In genomic region chr6:109340811-109341210, GRCh38 we compare ENCODE assay signal across 23 cellular contexts. TPM values are rescaled to one million over a fixed set of nuclear protein-coding genes. Genes with fewer than 3 reads are reported as not detected.
A peak's percentile ranks its signal among the peaks of the same experiment; 100 is the strongest.
DNase-seq lines count a peak whose midpoint lies in the region; ATAC-seq and TF ChIP-seq lines count a peak whose summit lies in the region.
"Had no signal": no experiment of that assay in that cellular context is flagged by ENCODE, and none has a peak within 500 bp of the region (broad histone marks: within the 10 kb centered on the region; RNA-seq: fewer than 3 reads in every experiment).

No MANE protein-coding gene starts in this region.

- no peak overlapping the region for H3K23ac ChIP-seq in mesenchymal stem cell (ENCODE audit: low read length in 2 of 2)

- H3K9ac ChIP-seq in adipocyte (ENCODE audit: low read length) = peak overlapping the region; percentile 17
- peak overlapping the region; percentile 11 for H3K9ac ChIP-seq in mesenchymal stem cell (ENCODE audit: low read length)
- H3K9ac ChIP-seq: BLaER1 had no signal

- H3K27ac ChIP-seq in mesenchymal stem cell (ENCODE audit: low read length, poor library complexity, severe bottlenecking) = no peak overlapping the region
- H3K27ac ChIP-seq: BLaER1, SJCRH30 had no signal

- H2BK120ac ChIP-seq in mesenchymal stem cell (ENCODE audit: low read depth, low read length) = no peak overlapping the region

- H3K36me3 ChIP-seq in adipocyte (ENCODE audit: control insufficient read depth, insufficient read depth, low read length, severe bottlenecking) = no peaks in the 10 kb centered on the region
- H3K36me3 ChIP-seq in mesenchymal stem cell (ENCODE audit: control insufficient read depth in 1 of 2, insufficient read depth in 2 of 2, low read depth in 1 of 2, low read length in 2 of 2) = no peaks in the 10 kb centered on the region
- H3K36me3 ChIP-seq: BLaER1, MG63, SJCRH30 had no signal

- H4K8ac ChIP-seq in mesenchymal stem cell (ENCODE audit: low read length) = no peak overlapping the region

- H3K4me1 ChIP-seq in adipocyte (ENCODE audit: control insufficient read depth, insufficient read depth, low read length) (peaks cover 30% of the 10 kb centered on the region), mesenchymal stem cell (ENCODE audit: control insufficient read depth, insufficient read depth, low read depth, low read length) (no peaks in the 10 kb centered on the region)
- H3K4me1 ChIP-seq: SJCRH30 had no signal

- no peak overlapping the region for H3K18ac ChIP-seq in mesenchymal stem cell (ENCODE audit: low read depth in 1 of 2, low read length in 2 of 2)

- no peak overlapping the region for H3K4ac ChIP-seq in mesenchymal stem cell (ENCODE audit: low read depth in 1 of 2, low read length in 2 of 2)

- no peak overlapping the region for H2AFZ ChIP-seq in mesenchymal stem cell (ENCODE audit: low read depth, low read length)

- no peak for TF ChIP-seq CTCF in AG10803 (conservative IDR thresholded peaks at IDR 0.05; ENCODE audit: low read length)

- WGBS in mesenchymal stem cell = 93% methylated on average over 4 of the region's 4 CpGs

- H3K4me3 ChIP-seq in AG10803 (ENCODE audit: low read length) = no peak overlapping the region
- H3K4me3 ChIP-seq in adipocyte (ENCODE audit: low read length) = no peak overlapping the region
- no peak overlapping the region for H3K4me3 ChIP-seq in mesenchymal stem cell (ENCODE audit: insufficient read depth in 1 of 2, low read depth in 1 of 2, low read length in 2 of 2)
- H3K4me3 ChIP-seq: BLaER1, MG63, SJCRH30 had no signal

- ATAC-seq in GM21619 (IDR thresholded peaks at IDR 0.05; ENCODE audit: unreplicated experiment) = no peak
- ATAC-seq: Right ventricle myocardium inferior, SK-N-SH treated with all-trans-retinoic acid at 6 μM for 48 hours had no signal

- no peak overlapping the region for H2BK5ac ChIP-seq in mesenchymal stem cell (ENCODE audit: low read depth, low read length, poor library complexity, severe bottlenecking)

- H3K27me3 ChIP-seq in adipocyte (replicated peaks; ENCODE audit: control insufficient read depth, insufficient read depth, low read length) = no peaks in the 10 kb centered on the region
- no peaks in the 10 kb centered on the region for H3K27me3 ChIP-seq in mesenchymal stem cell (ENCODE audit: control insufficient read depth in 1 of 2, insufficient read depth in 1 of 2, low read length in 2 of 2)
- H3K27me3 ChIP-seq: BLaER1, MG63, SJCRH30 had no signal

- no peak overlapping the region for H2BK12ac ChIP-seq in mesenchymal stem cell (ENCODE audit: low read length in 2 of 2)

- H3K14ac ChIP-seq in mesenchymal stem cell (ENCODE audit: low read length in 2 of 2) = no peak overlapping the region

- H3K9me3 ChIP-seq in adipocyte (ENCODE audit: control insufficient read depth, low read length) (no peaks in the 10 kb centered on the region), mesenchymal stem cell (ENCODE audit: control insufficient read depth, low read length) (no peaks in the 10 kb centered on the region)
- H3K9me3 ChIP-seq: BLaER1, MG63, SJCRH30 had no signal

- no peaks in the 10 kb centered on the region for H3K79me1 ChIP-seq in mesenchymal stem cell (replicated peaks; ENCODE audit: low read length, poor library complexity, severe bottlenecking)

- H2AK5ac ChIP-seq in mesenchymal stem cell (ENCODE audit: low read length, severe bottlenecking) = no peak overlapping the region

- no peak overlapping the region for H3K4me2 ChIP-seq in mesenchymal stem cell (ENCODE audit: low read length, poor library complexity, severe bottlenecking)
- H3K4me2 ChIP-seq: BLaER1 had no signal

- H4K91ac ChIP-seq in mesenchymal stem cell (ENCODE audit: low read length) = no peak overlapping the region

- DNase-seq in AG10803 (ENCODE audit: low read depth) = peak; percentile 50
- peak; percentile 47 for DNase-seq in adipocyte (ENCODE audit: low read depth)
- DNase-seq in dedifferentiated amniotic fluid mesenchymal stem cell (ENCODE audit: extremely low spot score) = peak; percentile 30
- no peak for DNase-seq in mesenchymal stem cell
- no peak for DNase-seq in RPMI8226
- no peak for DNase-seq in T-helper 9 cell
- no peak for DNase-seq in NAMALWA (ENCODE audit: low spot score)
- DNase-seq: 8988T; ACHN; CD4-positive, CD25-positive, alpha-beta regulatory T cell; DMS53; HCEC 1CT; KG1; MG63; NCI-H2029 treated with DMSO at 0.1 percent for 48 hours; NCI-H2171; NCI-H345; NCI-H510A treated with DMSO at 0.1 percent for 48 hours; SJCRH30 had no signal

- H2BK15ac ChIP-seq in mesenchymal stem cell (ENCODE audit: low read depth, poor library complexity, severe bottlenecking) = no peak overlapping the region

RNA-seq across cellular contexts. Expression of gene CD164, which starts 41.5 kb away (rescaled TPM):
- 364 TPM for polyA plus RNA-seq in mesenchymal stem cell (2013, experiment 1 of 2)
- polyA plus RNA-seq in mesenchymal stem cell (2013, experiment 2 of 2) = 391 TPM

Comparison
In these comparisons a context has a peak if more than half of its experiments do, and no peak if none do; other contexts are left out.
1. DNase-seq: peak in AG10803 (single experiment), adipocyte (single experiment) and dedifferentiated amniotic fluid mesenchymal stem cell (single experiment); none in mesenchymal stem cell (single experiment), RPMI8226 (single experiment), T-helper 9 cell (single experiment) and NAMALWA (single experiment).